Comparison of ENCODE assay signal across 9 cellular contexts in genomic region chr2:55425449-55425848, GRCh38. TPM values are rescaled to one million over a fixed set of nuclear protein-coding genes. Genes with fewer than 3 reads are reported as not detected.
DNase-seq lines count a peak whose midpoint lies in the region; ATAC-seq, FAIRE-seq and TF ChIP-seq lines count a peak whose summit lies in the region.
"Had no signal": no experiment of that assay in that cellular context is flagged by ENCODE, and none has a peak within 500 bp of the region (broad histone marks: within the 10 kb centered on the region; RNA-seq: fewer than 3 reads in every experiment).

No MANE protein-coding gene starts in this region.

- no peaks in the 10 kb centered on the region for H3K9me3 ChIP-seq in mucosa of descending colon
- H3K9me3 ChIP-seq: gastroesophageal sphincter had no signal

- peaks cover 2% of the 10 kb centered on the region for H3K4me1 ChIP-seq in mucosa of descending colon (ENCODE audit: low read depth)

- no peak for FAIRE-seq in bronchial epithelial cell (lab: Jason Lieb, UNC)

- in situ Hi-C loops in Caki2 (cut with HindIII; ENCODE audit: low pct_unique_long_range_greater_than_20kb, low sequenced_read_pairs): loop anchor here (10.0 kb wide), 1 partner anchor 79 kb away; no protein-coding TSS in a partner anchor

- H3K27me3 ChIP-seq in bronchial epithelial cell (ENCODE audit: control insufficient read depth, insufficient read depth, low read length): no peaks in the 10 kb centered on the region
- H3K27me3 ChIP-seq: gastroesophageal sphincter had no signal

- H3K36me3 ChIP-seq in bronchial epithelial cell (ENCODE audit: control insufficient read depth, insufficient read depth, low read length) (no peaks in the 10 kb centered on the region), mucosa of descending colon (ENCODE audit: low read depth) (no peaks in the 10 kb centered on the region)
- H3K36me3 ChIP-seq: gastroesophageal sphincter had no signal

- DNase-seq in Caki2 (ENCODE audit: low read depth) (peak; percentile 92), NB4 (ENCODE audit: low read depth) (peak; percentile 85), bronchial epithelial cell (ENCODE audit: low read depth) (peak; percentile 99), mucosa of descending colon (no peak), midbrain (lab: John Stamatoyannopoulos, UW) (no peak)

- ATAC-seq in mucosa of descending colon (peak; percentile 75), HG03095 (IDR thresholded peaks at IDR 0.05; ENCODE audit: unreplicated experiment) (no peak), GM21367 (IDR thresholded peaks at IDR 0.05; ENCODE audit: unreplicated experiment) (no peak), GM19395 (IDR thresholded peaks at IDR 0.05; ENCODE audit: unreplicated experiment) (no peak)
- ATAC-seq: gastroesophageal sphincter had no signal

- TF ChIP-seq CTCF in NB4 (IDR thresholded peaks at IDR 0.05; ENCODE audit: low read depth, low read length) (no peak), bronchial epithelial cell (IDR thresholded peaks at IDR 0.05; ENCODE audit: insufficient read depth, low read length, severe bottlenecking) (no peak), mucosa of descending colon (IDR thresholded peaks at IDR 0.05) (no peak)

- intact Hi-C loops in mucosa of descending colon (cut with DNase I, micrococcal nuclease): no loop called here

- no peak overlapping the region for H3K4me3 ChIP-seq in NB4 (ENCODE audit: low read depth, low read length)
- H3K4me3 ChIP-seq in bronchial epithelial cell (ENCODE audit: low read depth, low read length): no peak overlapping the region
- H3K4me3 ChIP-seq in mucosa of descending colon: no peak overlapping the region
- H3K4me3 ChIP-seq: gastroesophageal sphincter had no signal

- no peak for TF ChIP-seq POLR2A in NB4 (IDR thresholded peaks at IDR 0.05; ENCODE audit: extremely low read depth, insufficient read length)

RNA-seq across cellular contexts. Expression of gene CCDC88A, which starts 5.8 kb away (rescaled TPM):
- total RNA-seq in Caki2 (2014; rRNA removed; shearing (Covaris generic); ENCODE audit: low replicate concordance): 8.8 and 18.5 TPM in 2 replicates
- 15.7 and 20.3 TPM in 2 replicates for total RNA-seq in bronchial epithelial cell
- total RNA-seq in mucosa of descending colon: 10 to 100 TPM in 2 of 3 donors, 1 to 10 TPM in 1; 7.0 to 29.7 (median 14.4) TPM

Comparison
In these comparisons a context has a peak if more than half of its experiments do, and no peak if none do; other contexts are left out.
1. DNase-seq: peak in Caki2 (single experiment), NB4 (single experiment) and bronchial epithelial cell (single experiment); none in mucosa of descending colon (0 of 3) and midbrain (single experiment).